16 cellular contexts compared by ENCODE assay signal in genomic region chr10:16742165-16742960, GRCh38.
"Had no signal": no experiment of that assay in that cellular context is flagged by ENCODE, and none has a peak within 500 bp of the region (broad histone marks: within the 10 kb centered on the region; RNA-seq: fewer than 3 reads in every experiment).

No MANE protein-coding gene starts in this region.

- ATAC-seq: activated CD8-positive, alpha-beta T cell treated with anti-CD3 and anti-CD28 coated beads, Interleukin-2, amount 10 ng/mL, durations not matched to agents 7 days and 5 days; activated naive CD8-positive, alpha-beta T cell treated with anti-CD3 and anti-CD28 coated beads, Interleukin-2, amount 50 U/mL, for 24 hours; stimulated activated effector memory CD8-positive, alpha-beta T cell treated with anti-CD3 and anti-CD28 coated beads, Interleukin-12 subunit alpha, Interleukin-12 subunit beta, amount 100 ng/mL, for 72 hours had no signal

- H3K27me3 Mint-ChIP-seq: activated naive CD8-positive, alpha-beta T cell treated with anti-CD3 and anti-CD28 coated beads, Interleukin-2, amount 50 U/mL, for 24 hours; naive B cell had no signal

- H3K4me3 Mint-ChIP-seq: activated CD8-positive, alpha-beta T cell treated with anti-CD3 and anti-CD28 coated beads, Interleukin-2, amount 10 ng/mL, durations not matched to agents 7 days and 5 days; activated naive CD8-positive, alpha-beta T cell treated with anti-CD3 and anti-CD28 coated beads, Interleukin-2, amount 50 U/mL, for 24 hours; activated T-helper 1 cell treated with anti-CD3 and anti-CD28 coated beads, Interleukin-12 subunit alpha, Interleukin-12 subunit beta, Interleukin-2, Interleukin-4 antibody, amounts not matched to agents 30 ng/mL and 10 ng/mL and 1 ng/mL, durations not matched to agents 14 hours and 24 hours and 36 hours; naive B cell; stimulated activated effector memory CD8-positive, alpha-beta T cell treated with anti-CD3 and anti-CD28 coated beads, Interleukin-12 subunit alpha, Interleukin-12 subunit beta, amount 100 ng/mL, for 72 hours had no signal

- H3K4me3 ChIP-seq: ascending aorta, right atrium auricular region, smooth muscle cell, thyroid gland, uterus had no signal

- DNase-seq: activated CD4-positive, alpha-beta T cell treated with anti-CD3 and anti-CD28 coated beads for 4 hours; activated CD8-positive, alpha-beta memory T cell treated with anti-CD3 and anti-CD28 coated beads, Interleukin-2, amount 50 U/mL, for 48 hours; activated CD8-positive, alpha-beta T cell treated with anti-CD3 and anti-CD28 coated beads, Interleukin-2, amount 10 ng/mL, durations not matched to agents 7 days and 5 days; activated naive CD4-positive, alpha-beta T cell; activated naive CD8-positive, alpha-beta T cell treated with anti-CD3 and anti-CD28 coated beads, Interleukin-2, amount 50 U/mL, for 24 hours; kidney; midbrain; naive B cell; thyroid gland; uterus; WERI-Rb-1 had no signal

- H3K4me1 Mint-ChIP-seq: activated naive CD8-positive, alpha-beta T cell treated with anti-CD3 and anti-CD28 coated beads, Interleukin-2, amount 50 U/mL, for 24 hours had no signal

- H3K27ac Mint-ChIP-seq: activated CD8-positive, alpha-beta T cell treated with anti-CD3 and anti-CD28 coated beads, Interleukin-2, amount 10 ng/mL, durations not matched to agents 7 days and 5 days; activated naive CD8-positive, alpha-beta T cell treated with anti-CD3 and anti-CD28 coated beads, Interleukin-2, amount 50 U/mL, for 24 hours; activated T-helper 1 cell treated with anti-CD3 and anti-CD28 coated beads, Interleukin-12 subunit alpha, Interleukin-12 subunit beta, Interleukin-2, Interleukin-4 antibody, amounts not matched to agents 30 ng/mL and 10 ng/mL and 1 ng/mL, durations not matched to agents 14 hours and 24 hours and 36 hours; stimulated activated effector memory CD8-positive, alpha-beta T cell treated with anti-CD3 and anti-CD28 coated beads, Interleukin-12 subunit alpha, Interleukin-12 subunit beta, amount 100 ng/mL, for 72 hours had no signal
